Comparison of ENCODE assay signal across 16 cellular contexts in genomic region chr3:153028336-153028735, GRCh38.
DNase-seq lines count a peak whose midpoint lies in the region; ATAC-seq and TF ChIP-seq lines count a peak whose summit lies in the region.
"Had no signal": no experiment of that assay in that cellular context is flagged by ENCODE, and none has a peak within 500 bp of the region (broad histone marks: within the 10 kb centered on the region; RNA-seq: fewer than 3 reads in every experiment).

No MANE protein-coding gene starts in this region.

- no peak overlapping the region for H3K27ac ChIP-seq in coronary artery
- H3K27ac ChIP-seq: body of pancreas had no signal

- no peak for TF ChIP-seq CTCF in coronary artery (IDR thresholded peaks at IDR 0.05)

- DNase-seq in GM03348 (ENCODE audit: low spot score) (peak; percentile 27), coronary artery (ENCODE audit: low spot score) (no peak), midbrain (lab: John Stamatoyannopoulos, UW) (peak; percentile 51), T-helper 1 cell (no peak), NCI-H1092 treated with DMSO at 0.1 percent for 48 hours (lab: John Stamatoyannopoulos, UW) (no peak)
- no peak for DNase-seq in stimulated activated CD4-positive, alpha-beta T cell treated with anti-CD3 and anti-CD28 coated beads, Interleukin-1b, Interleukin-23, amount 100 ng/mL, for 48 hours
- DNase-seq: activated gamma-delta T cell treated with Interleukin-2 at 50 U/mL for 16 hours; body of pancreas; DMS153; NCI-H1417; NCI-H2227 treated with DMSO at 0.1 percent for 48 hours; small intestine; stimulated activated naive CD4-positive, alpha-beta T cell had no signal

- H3K4me3 ChIP-seq in coronary artery: peak overlapping the region; percentile 1
- H3K4me3 ChIP-seq: body of pancreas had no signal

- peak; percentile 30; the same call in 1 of the 3 replicates for ATAC-seq in SK-N-SH treated with all-trans-retinoic acid at 6 μM for 48 hours
- no peak for ATAC-seq in GM21526 (IDR thresholded peaks at IDR 0.05; ENCODE audit: low FRiP score, unreplicated experiment)
- ATAC-seq: body of pancreas, HCT116 had no signal

TF ChIP-seq in SK-N-SH treated with all-trans-retinoic acid at 6 μM for 48 hours, 23 proteins besides CTCF, POLR2A, EP300 and RAD21:
- TF ChIP-seq CSDC2 (CRISPR knock-in tag; IDR thresholded peaks at IDR 0.05): no peak
- no peak for TF ChIP-seq ZNF8 (CRISPR knock-in tag; IDR thresholded peaks at IDR 0.05)
- TF ChIP-seq CSRNP3 (CRISPR knock-in tag; IDR thresholded peaks at IDR 0.05): no peak
- no peak for TF ChIP-seq ZC3H10 (CRISPR knock-in tag; IDR thresholded peaks at IDR 0.05)
- no peak for TF ChIP-seq CREB5 (CRISPR knock-in tag; IDR thresholded peaks at IDR 0.05; ENCODE audit: low read depth)
- no peak for TF ChIP-seq ZFP30 (CRISPR knock-in tag; IDR thresholded peaks at IDR 0.05)
- no peak for TF ChIP-seq TOX (CRISPR knock-in tag; IDR thresholded peaks at IDR 0.05; ENCODE audit: borderline replicate concordance)
- no peak for TF ChIP-seq ISL1 (CRISPR knock-in tag; IDR thresholded peaks at IDR 0.05)
- no peak for TF ChIP-seq SNAI2 (CRISPR knock-in tag; IDR thresholded peaks at IDR 0.05)
- no peak for TF ChIP-seq PATZ1 (CRISPR knock-in tag; IDR thresholded peaks at IDR 0.05; ENCODE audit: borderline replicate concordance)
- TF ChIP-seq TCF4 (CRISPR knock-in tag; IDR thresholded peaks at IDR 0.05; ENCODE audit: borderline replicate concordance): no peak
- TF ChIP-seq OSR1 (CRISPR knock-in tag; IDR thresholded peaks at IDR 0.05): no peak

Comparison
In these comparisons a context has a peak if more than half of its experiments do, and no peak if none do; other contexts are left out.
1. DNase-seq: peak in GM03348 (single experiment) and midbrain (single experiment); none in coronary artery (single experiment), stimulated activated CD4-positive, alpha-beta T cell treated with anti-CD3 and anti-CD28 coated beads, Interleukin-1b, Interleukin-23, amount 100 ng/mL, for 48 hours (single experiment), T-helper 1 cell (0 of 5) and NCI-H1092 treated with DMSO at 0.1 percent for 48 hours (single experiment).